Comparison of ENCODE assay signal across 8 cellular contexts in genomic region chr17:1365445-1366039, GRCh38.
DNase-seq lines count a peak whose midpoint lies in the region; ATAC-seq and FAIRE-seq lines count a peak whose summit lies in the region.

No MANE protein-coding gene starts in this region.

- DNase-seq in CMK (ENCODE audit: low read depth) = peak; percentile 14
- peak; percentile 74 for DNase-seq in HTR-8/SVneo (ENCODE audit: insufficient read length, low spot score)
- DNase-seq in NOMO-1 (lab: John Stamatoyannopoulos, UW; ENCODE audit: unreplicated experiment in 2 of 2) = peak; percentile 80 to 82
- DNase-seq in activated CD8-positive, alpha-beta memory T cell treated with anti-CD3 and anti-CD28 coated beads, Interleukin-2, amount 50 U/mL, for 1 hour (ENCODE audit: extremely low read depth) = peak; percentile 33
- DNase-seq in epidermal melanocyte (ENCODE audit: insufficient read length, low spot score) = peak; percentile 61
- DNase-seq in midbrain (lab: John Stamatoyannopoulos, UW) = peak; percentile 82
- peak; percentile 48 to 58 for DNase-seq in stimulated activated naive CD8-positive, alpha-beta T cell treated with anti-CD3 and anti-CD28 coated beads, Interleukin-15, amount 100 ng/mL, for 72 hours

- H3K4me3 Mint-ChIP-seq in stimulated activated naive CD8-positive, alpha-beta T cell treated with anti-CD3 and anti-CD28 coated beads, Interleukin-15, amount 100 ng/mL, for 72 hours = peak overlapping the region; percentile 24 to 37

- no peaks in the 10 kb centered on the region for H3K27me3 Mint-ChIP-seq in stimulated activated naive CD8-positive, alpha-beta T cell treated with anti-CD3 and anti-CD28 coated beads, Interleukin-15, amount 100 ng/mL, for 72 hours

- H3K27ac Mint-ChIP-seq in stimulated activated naive CD8-positive, alpha-beta T cell treated with anti-CD3 and anti-CD28 coated beads, Interleukin-15, amount 100 ng/mL, for 72 hours = peak overlapping the region in 1 of 2 donors; percentile 22

- no peaks in the 10 kb centered on the region for H3K9me3 Mint-ChIP-seq in stimulated activated naive CD8-positive, alpha-beta T cell treated with anti-CD3 and anti-CD28 coated beads, Interleukin-15, amount 100 ng/mL, for 72 hours

- H3K4me1 Mint-ChIP-seq in stimulated activated naive CD8-positive, alpha-beta T cell treated with anti-CD3 and anti-CD28 coated beads, Interleukin-15, amount 100 ng/mL, for 72 hours = peaks cover 79% of the 10 kb centered on the region

- FAIRE-seq in HTR-8/SVneo (lab: Jason Lieb, UNC) = no peak

- peak; percentile 75 for ATAC-seq in stimulated activated naive CD8-positive, alpha-beta T cell treated with anti-CD3 and anti-CD28 coated beads, Interleukin-15, amount 100 ng/mL, for 72 hours
- no peak for ATAC-seq in HG03442 (IDR thresholded peaks at IDR 0.05; ENCODE audit: unreplicated experiment)

Comparison
In these comparisons a context has a peak if more than half of its experiments do, and no peak if none do; other contexts are left out.
1. DNase-seq: peak in every context shown above with its lines; median percentile 82 in midbrain; 81 in NOMO-1; 74 in HTR-8/SVneo; 61 in epidermal melanocyte; 53 in stimulated activated naive CD8-positive, alpha-beta T cell treated with anti-CD3 and anti-CD28 coated beads, Interleukin-15, amount 100 ng/mL, for 72 hours; 33 in activated CD8-positive, alpha-beta memory T cell treated with anti-CD3 and anti-CD28 coated beads, Interleukin-2, amount 50 U/mL, for 1 hour; 14 in CMK.